11 cellular contexts compared by ENCODE assay signal in the genomic region with DNA sequence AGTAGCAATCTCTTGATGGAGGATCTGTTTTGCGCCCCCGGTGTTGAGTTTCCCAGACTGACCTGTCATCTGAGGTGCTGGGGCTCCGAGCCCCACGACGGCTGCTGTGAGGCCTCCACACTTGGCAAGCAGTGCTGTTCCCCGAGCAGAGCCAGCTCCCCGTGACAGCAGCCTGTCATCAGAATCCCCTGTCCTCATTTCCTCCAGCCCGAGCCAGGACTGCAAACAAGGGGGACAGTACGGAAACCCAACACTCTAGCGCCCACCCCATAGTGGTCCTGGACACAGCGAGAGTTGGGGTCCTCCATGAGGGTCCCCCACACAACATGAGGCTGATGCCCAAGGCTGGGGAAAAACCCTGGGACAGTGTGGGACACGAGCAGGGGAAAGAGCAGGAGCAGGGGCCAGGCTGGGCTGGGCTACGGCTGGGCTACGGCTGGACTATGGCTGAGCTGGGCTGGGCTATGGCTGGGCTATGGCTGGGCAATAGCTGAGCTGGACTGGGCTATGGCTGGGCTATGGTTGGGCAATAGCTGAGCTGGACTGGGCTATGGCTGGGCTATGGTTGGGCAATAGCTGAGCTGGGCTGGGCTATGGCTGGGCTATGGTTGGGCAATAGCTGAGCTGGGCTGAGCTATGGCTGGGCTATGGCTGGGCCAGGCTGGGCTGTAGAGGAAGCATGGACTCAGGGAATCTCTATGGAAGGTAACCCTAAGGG. TPM values are rescaled to one million over a fixed set of nuclear protein-coding genes. Genes with fewer than 3 reads are reported as not detected.
DNase-seq lines count a peak whose midpoint lies in the region; ATAC-seq and TF ChIP-seq lines count a peak whose summit lies in the region.
"Had no signal": no experiment of that assay in that cellular context is flagged by ENCODE, and none has a peak within 500 bp of the region (broad histone marks: within the 10 kb centered on the region; RNA-seq: fewer than 3 reads in every experiment).

No MANE protein-coding gene starts in this region.

- no peak overlapping the region for H3K27ac Mint-ChIP-seq in Calu3 (ENCODE audit: unreplicated experiment)
- no peak overlapping the region for H3K27ac Mint-ChIP-seq in immature natural killer cell
- H3K27ac Mint-ChIP-seq: T-cell had no signal

- H3K4me3 ChIP-seq in fibroblast of mammary gland (ENCODE audit: control insufficient read depth, low read depth, low read length), result no peak overlapping the region

- ATAC-seq in omental fat pad (ENCODE audit: low FRiP score) (peak; percentile 17), GM21390 (IDR thresholded peaks at IDR 0.05; ENCODE audit: unreplicated experiment) (no peak), HG03460 (IDR thresholded peaks at IDR 0.05; ENCODE audit: unreplicated experiment) (no peak)
- ATAC-seq: T-cell had no signal

- H3K36me3 Mint-ChIP-seq in Calu3 (ENCODE audit: insufficient read depth, unreplicated experiment) (peaks cover 10% of the 10 kb centered on the region), immature natural killer cell (no peaks in the 10 kb centered on the region)
- H3K36me3 Mint-ChIP-seq: T-cell had no signal

- H3K4me3 Mint-ChIP-seq in Calu3 (ENCODE audit: low read depth, unreplicated experiment), result no peak overlapping the region
- no peak overlapping the region for H3K4me3 Mint-ChIP-seq in immature natural killer cell
- H3K4me3 Mint-ChIP-seq: central memory CD8-positive, alpha-beta T cell; T-cell had no signal

- peak; percentile 46 for DNase-seq in Calu3
- peak; percentile 55 for DNase-seq in NCI-H226
- peak; percentile 83 for DNase-seq in fibroblast of mammary gland (ENCODE audit: low read depth)
- DNase-seq in omental fat pad (ENCODE audit: low spot score), result no peak
- no peak for DNase-seq in NCI-H1436 (lab: John Stamatoyannopoulos, UW)
- DNase-seq in immature natural killer cell, result no peak
- DNase-seq: NCI-H2171 treated with DMSO at 0.1 percent for 48 hours, T-cell had no signal

- intact Hi-C loops in Calu3 (cut with micrococcal nuclease; ENCODE audit: unreplicated experiment), result no loop called here

- H3K27me3 Mint-ChIP-seq in Calu3 (ENCODE audit: unreplicated experiment) (peaks cover 7% of the 10 kb centered on the region), immature natural killer cell (ENCODE audit: low read depth in 3 of 3) (peaks cover 0 to 6% (median 2%) of the 10 kb centered on the region in 3 donors)
- H3K27me3 Mint-ChIP-seq: central memory CD8-positive, alpha-beta T cell; T-cell had no signal

- CTCF ChIA-PET in Calu3 (lab: Charles Lee), result no interaction called here

- H3K9me3 Mint-ChIP-seq in Calu3 (ENCODE audit: low read depth, unreplicated experiment), result no peaks in the 10 kb centered on the region
- H3K9me3 Mint-ChIP-seq in immature natural killer cell, result no peaks in the 10 kb centered on the region
- H3K9me3 Mint-ChIP-seq: central memory CD8-positive, alpha-beta T cell; T-cell had no signal

- H3K4me1 Mint-ChIP-seq in Calu3 (ENCODE audit: low read depth, unreplicated experiment) (peaks cover 17% of the 10 kb centered on the region), immature natural killer cell (peaks cover 5 to 6% of the 10 kb centered on the region in 2 donors)

- no TSS peak for BruUV-seq in Calu3 (replicated peaks; lab: Mats Ljungman, UMichigan)

- TF ChIP-seq CTCF in Calu3 (IDR thresholded peaks at IDR 0.05; ENCODE audit: unreplicated experiment) (no peak), fibroblast of mammary gland (conservative IDR thresholded peaks at IDR 0.05; ENCODE audit: control insufficient read depth, insufficient read depth, low read depth, low read length) (no peak), omental fat pad (IDR thresholded peaks at IDR 0.05) (no peak)

RNA-seq across cellular contexts. Expression of gene KLHL30, which starts 1.5 kb away (rescaled TPM):
- total RNA-seq in Calu3 (2022) (0.64 and 1.3 TPM in 2 replicates), omental fat pad (1 to 10 TPM in 1 of 4 donors, under 1 TPM in 3; 0.28 to 1.6 (median 0.57) TPM)
- not detected for polyA plus RNA-seq in immature natural killer cell
- total RNA-seq: T-cell had no signal

RNA-seq across cellular contexts. Expression of gene ERFE, which starts 21.8 kb away (rescaled TPM):
- 2.4 and 4.0 TPM in 2 replicates for total RNA-seq in Calu3 (2022)
- 1 to 10 TPM in 2 of 4 donors, not detected in 2; 1.1 to 1.9 TPM for total RNA-seq in omental fat pad
- 1 to 10 TPM; 4.6 to 6.2 (median 5.7) TPM for polyA plus RNA-seq in immature natural killer cell
- total RNA-seq: T-cell had no signal

RNA-seq across cellular contexts. Expression of gene ESPNL, which starts 36.8 kb away (rescaled TPM):
- total RNA-seq in Calu3 (2022) (0.19 and 0.61 TPM in 2 replicates), omental fat pad (under 1 TPM; 0.19 to 0.47 (median 0.25) TPM)
- not detected for polyA plus RNA-seq in immature natural killer cell

Comparison
In these comparisons a context has a peak if more than half of its experiments do, and no peak if none do; other contexts are left out.
1. DNase-seq: peak in Calu3 (single experiment), NCI-H226 (single experiment) and fibroblast of mammary gland (single experiment); none in omental fat pad (single experiment), NCI-H1436 (single experiment) and immature natural killer cell (0 of 3).